In the genomic region with DNA sequence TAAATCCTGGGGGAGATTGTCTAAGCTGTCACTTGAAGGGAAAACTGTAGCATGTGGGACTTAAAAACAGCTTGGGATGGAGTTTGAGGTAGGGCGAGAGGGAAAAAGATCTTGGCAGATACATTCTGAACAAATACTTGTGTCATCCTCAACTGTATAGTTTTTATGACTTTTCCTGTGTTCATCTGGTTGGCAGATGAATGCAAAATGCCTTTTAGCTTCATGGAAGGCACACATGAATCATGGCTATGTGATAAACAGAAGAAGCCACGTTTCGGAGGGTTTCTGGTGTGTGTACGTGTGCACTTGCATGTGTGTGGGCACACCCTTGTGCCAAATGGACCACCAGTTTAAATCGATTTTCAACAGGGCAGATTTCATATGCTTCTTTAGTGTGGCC, we compare ENCODE assay signal across 22 cellular contexts.
"Had no signal": no experiment of that assay in that cellular context is flagged by ENCODE, and none has a peak within 500 bp of the region (broad histone marks: within the 10 kb centered on the region; RNA-seq: fewer than 3 reads in every experiment).

No MANE protein-coding gene starts in this region.

- H3K9me3 Mint-ChIP-seq: activated naive CD4-positive, alpha-beta T cell treated with anti-CD3 and anti-CD28 coated beads, Interleukin-2, amount 50 U/mL, for 24 hours had no signal

- H3K27ac Mint-ChIP-seq: activated naive CD4-positive, alpha-beta T cell treated with anti-CD3 and anti-CD28 coated beads, Interleukin-2, amount 50 U/mL, for 24 hours; effector memory CD8-positive, alpha-beta T cell; naive thymus-derived CD4-positive, alpha-beta T cell had no signal

- H3K4me3 Mint-ChIP-seq: activated naive CD4-positive, alpha-beta T cell treated with anti-CD3 and anti-CD28 coated beads, Interleukin-2, amount 50 U/mL, for 24 hours; effector memory CD8-positive, alpha-beta T cell; naive thymus-derived CD4-positive, alpha-beta T cell had no signal

- DNase-seq: activated CD4-positive, CD25-positive, alpha-beta regulatory T cell treated with anti-CD3 and anti-CD28 coated beads, Interleukin-2, amount 50 U/mL, for 72 hours; activated CD8-positive, alpha-beta memory T cell treated with anti-CD3 and anti-CD28 coated beads for 24 hours; activated CD8-positive, alpha-beta memory T cell treated with anti-CD3 and anti-CD28 coated beads, Interleukin-2, amount 50 U/mL, for 48 hours; activated effector memory CD4-positive, alpha-beta T cell treated with anti-CD3 and anti-CD28 coated beads, Interleukin-2, amount 50 U/mL, for 16 hours; activated T-cell treated with anti-CD3 and anti-CD28 coated beads, Interleukin-2, amount 50 U/mL, for 48 hours; dermis blood vessel endothelial cell; effector memory CD8-positive, alpha-beta T cell; gastrocnemius medialis; heart right ventricle; left cardiac atrium; mesendoderm; naive thymus-derived CD4-positive, alpha-beta T cell; nucleus accumbens; stimulated activated CD4-positive, alpha-beta T cell treated with anti-CD3 and anti-CD28 coated beads, Interleukin-12 subunit alpha, Interleukin-12 subunit beta, amount 100 ng/mL, for 4 hours; stimulated activated CD4-positive, alpha-beta T cell treated with anti-CD3 and anti-CD28 coated beads, Interleukin-1b, Interleukin-23, amount 100 ng/mL, for 48 hours; stimulated activated CD8-positive, alpha-beta memory T cell treated with anti-CD3 and anti-CD28 coated beads, Interleukin-4, amount 100 ng/mL, for 48 hours; stimulated activated naive CD4-positive, alpha-beta T cell; SW 1271; T-helper 2 cell had no signal

- H3K4me1 Mint-ChIP-seq: activated naive CD4-positive, alpha-beta T cell treated with anti-CD3 and anti-CD28 coated beads, Interleukin-2, amount 50 U/mL, for 24 hours; naive thymus-derived CD4-positive, alpha-beta T cell had no signal

- H3K4me3 ChIP-seq: cardiac muscle cell, gastrocnemius medialis, heart right ventricle had no signal

- H3K36me3 ChIP-seq: cardiac muscle cell, gastrocnemius medialis, heart right ventricle had no signal

- H3K9me3 ChIP-seq: gastrocnemius medialis had no signal

- H3K4me1 ChIP-seq: heart right ventricle had no signal

- H3K27me3 ChIP-seq: cardiac muscle cell, gastrocnemius medialis, heart right ventricle had no signal

- H3K27ac ChIP-seq: cardiac muscle cell, gastrocnemius medialis, heart right ventricle, VCaP had no signal

- H3K36me3 Mint-ChIP-seq: activated naive CD4-positive, alpha-beta T cell treated with anti-CD3 and anti-CD28 coated beads, Interleukin-2, amount 50 U/mL, for 24 hours had no signal
